Comparison of ENCODE assay signal across 13 cellular contexts in the genomic region with DNA sequence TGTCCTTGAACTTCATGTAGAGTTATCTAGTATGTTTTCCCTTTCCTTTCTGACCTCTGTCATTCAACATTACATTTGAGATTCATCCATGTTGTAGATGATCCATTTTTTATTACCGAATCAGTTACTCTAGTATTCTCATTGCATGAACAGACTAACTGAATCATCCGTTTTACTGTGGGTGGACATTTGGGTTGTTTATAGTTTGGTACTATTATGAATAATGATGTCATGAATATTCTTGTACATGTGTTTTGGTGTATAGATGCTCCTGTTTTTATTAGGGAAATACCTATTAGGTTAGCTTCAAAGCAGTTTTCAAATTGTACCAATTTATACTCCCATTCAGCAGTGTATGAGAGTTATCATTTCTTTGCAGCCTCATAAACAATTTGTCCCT.
"Had no signal": no experiment of that assay in that cellular context is flagged by ENCODE, and none has a peak within 500 bp of the region (broad histone marks: within the 10 kb centered on the region; RNA-seq: fewer than 3 reads in every experiment).

No MANE protein-coding gene starts in this region.

- H3K27ac Mint-ChIP-seq: nephron progenitor cell, progenitor cell of endocrine pancreas had no signal

- H3K4me3 ChIP-seq: smooth muscle cell had no signal

- H3K4me3 Mint-ChIP-seq: nephron progenitor cell had no signal

- H3K9me3 Mint-ChIP-seq: activated naive CD4-positive, alpha-beta T cell treated with anti-CD3 and anti-CD28 coated beads, Interleukin-2, amount 50 U/mL, for 72 hours; nephron progenitor cell had no signal

- ATAC-seq: activated naive CD4-positive, alpha-beta T cell treated with anti-CD3 and anti-CD28 coated beads, Interleukin-2, amount 50 U/mL, for 72 hours; right cardiac atrium had no signal

- H3K27me3 Mint-ChIP-seq: progenitor cell of endocrine pancreas had no signal

- H3K36me3 ChIP-seq: brain microvascular endothelial cell had no signal

- DNase-seq: activated CD4-positive, CD25-positive, alpha-beta regulatory T cell treated with anti-CD3 and anti-CD28 coated beads, Interleukin-2, amount 50 U/mL, for 72 hours; brain microvascular endothelial cell; cerebellar nuclear complex; effector CD8-positive, alpha-beta T cell; head of caudate nucleus; kidney glomerular epithelial cell; mesenchymal stem cell; nephron progenitor cell; occipital lobe; right cardiac atrium had no signal

- H3K27ac ChIP-seq: brain microvascular endothelial cell had no signal
